2 cellular contexts compared by ENCODE assay signal in the genomic region with DNA sequence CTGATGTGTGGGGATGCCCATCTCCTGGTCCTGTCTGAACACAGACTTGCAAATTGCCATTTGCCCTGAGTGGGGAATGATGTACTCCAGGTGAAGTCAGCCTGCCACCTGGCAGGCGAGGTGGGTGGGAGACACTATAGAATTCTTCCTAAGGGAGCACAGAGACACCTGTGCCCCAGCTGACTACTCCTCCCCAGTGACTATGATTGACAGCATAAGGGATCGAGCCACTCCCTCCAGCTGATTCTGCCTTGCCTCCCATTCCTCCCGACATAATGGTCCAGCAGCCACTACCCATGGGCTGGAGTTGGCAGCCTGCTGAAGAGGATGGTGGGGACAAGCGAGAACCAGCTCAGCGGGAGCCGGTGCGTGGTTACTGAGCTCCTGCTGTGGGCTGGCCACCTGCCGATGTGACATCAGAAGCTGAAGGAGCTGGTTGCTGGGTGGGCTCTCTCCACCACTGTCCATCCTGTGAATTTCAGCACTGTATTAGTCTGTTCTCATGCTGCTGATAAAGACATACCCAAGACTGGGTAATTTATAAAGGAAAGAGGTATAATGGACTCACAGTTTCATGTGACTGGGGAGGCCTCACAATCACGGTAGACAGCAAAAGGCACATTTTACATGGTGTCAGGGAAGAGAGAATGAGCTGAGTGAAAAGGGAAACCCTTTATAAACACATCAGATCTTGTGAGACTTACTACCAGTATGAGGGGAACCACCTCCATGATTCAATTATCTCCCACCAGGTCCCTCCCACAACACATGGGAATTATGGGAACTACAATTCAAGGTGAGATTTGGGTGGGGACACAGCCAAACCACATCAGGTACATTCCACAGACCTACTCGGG.
TF ChIP-seq lines count a peak whose summit lies in the region.

No MANE protein-coding gene starts in this region.

TF ChIP-seq in IMR-90, 13 proteins besides CTCF, POLR2A, EP300 and RAD21:
- TF ChIP-seq, protein P1, sequence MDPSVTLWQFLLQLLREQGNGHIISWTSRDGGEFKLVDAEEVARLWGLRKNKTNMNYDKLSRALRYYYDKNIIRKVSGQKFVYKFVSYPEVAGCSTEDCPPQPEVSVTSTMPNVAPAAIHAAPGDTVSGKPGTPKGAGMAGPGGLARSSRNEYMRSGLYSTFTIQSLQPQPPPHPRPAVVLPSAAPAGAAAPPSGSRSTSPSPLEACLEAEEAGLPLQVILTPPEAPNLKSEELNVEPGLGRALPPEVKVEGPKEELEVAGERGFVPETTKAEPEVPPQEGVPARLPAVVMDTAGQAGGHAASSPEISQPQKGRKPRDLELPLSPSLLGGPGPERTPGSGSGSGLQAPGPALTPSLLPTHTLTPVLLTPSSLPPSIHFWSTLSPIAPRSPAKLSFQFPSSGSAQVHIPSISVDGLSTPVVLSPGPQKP (IDR thresholded peaks at IDR 0.05; ENCODE audit: borderline replicate concordance, low read depth, low read length) = no peak
- TF ChIP-seq NFE2L2 (IDR thresholded peaks at IDR 0.05; ENCODE audit: low read depth, low read length) = no peak
- TF ChIP-seq BHLHE40 (IDR thresholded peaks at IDR 0.05; ENCODE audit: low read depth, low read length) = no peak
- TF ChIP-seq CEBPB (IDR thresholded peaks at IDR 0.05; ENCODE audit: low read depth, low read length) = no peak
- TF ChIP-seq SMC3 (IDR thresholded peaks at IDR 0.05; ENCODE audit: low read depth, low read length) = no peak
- TF ChIP-seq MAFK (IDR thresholded peaks at IDR 0.05; ENCODE audit: low read depth, low read length) = no peak
- TF ChIP-seq RCOR1 (IDR thresholded peaks at IDR 0.05; ENCODE audit: insufficient replicate concordance, low read length) = no peak

TF ChIP-seq in HepG2, 621 proteins besides CTCF, POLR2A, EP300 and RAD21:
- TF ChIP-seq SNRNP70 (IDR thresholded peaks at IDR 0.05; ENCODE audit: low read depth, low read length) = no peak
- no peak for TF ChIP-seq ZNF12 (CRISPR knock-in tag; IDR thresholded peaks at IDR 0.05)
- TF ChIP-seq, protein P2, sequence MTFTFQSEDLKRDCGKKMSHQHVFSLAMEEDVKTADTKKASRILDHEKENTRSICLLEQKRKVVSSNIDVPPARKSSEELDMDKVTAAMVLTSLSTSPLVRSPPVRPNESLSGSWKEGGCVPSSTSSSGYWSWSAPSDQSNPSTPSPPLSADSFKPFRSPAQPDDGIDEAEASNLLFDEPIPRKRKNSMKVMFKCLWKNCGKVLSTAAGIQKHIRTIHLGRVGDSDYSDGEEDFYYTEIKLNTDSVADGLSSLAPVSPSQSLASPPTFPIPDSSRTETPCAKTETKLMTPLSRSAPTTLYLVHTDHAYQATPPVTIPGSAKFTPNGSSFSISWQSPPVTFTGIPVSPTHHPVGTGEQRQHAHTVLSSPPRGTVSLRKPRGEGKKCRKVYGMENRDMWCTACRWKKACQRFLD (CRISPR knock-in tag; IDR thresholded peaks at IDR 0.05; ENCODE audit: borderline replicate concordance) = no peak
- no peak for TF ChIP-seq SP4 (CRISPR knock-in tag; IDR thresholded peaks at IDR 0.05)
- no peak for TF ChIP-seq ZNF343 (CRISPR knock-in tag; IDR thresholded peaks at IDR 0.05)
- no peak for TF ChIP-seq THAP11 (CRISPR knock-in tag; IDR thresholded peaks at IDR 0.05)
- TF ChIP-seq ARNT (IDR thresholded peaks at IDR 0.05) = no peak
- TF ChIP-seq PAF1 (CRISPR knock-in tag; IDR thresholded peaks at IDR 0.05) = no peak
- TF ChIP-seq KLF13 (CRISPR knock-in tag; IDR thresholded peaks at IDR 0.05) = no peak
- TF ChIP-seq ZNF780A (CRISPR knock-in tag; IDR thresholded peaks at IDR 0.05) = no peak
- TF ChIP-seq, protein P3, sequence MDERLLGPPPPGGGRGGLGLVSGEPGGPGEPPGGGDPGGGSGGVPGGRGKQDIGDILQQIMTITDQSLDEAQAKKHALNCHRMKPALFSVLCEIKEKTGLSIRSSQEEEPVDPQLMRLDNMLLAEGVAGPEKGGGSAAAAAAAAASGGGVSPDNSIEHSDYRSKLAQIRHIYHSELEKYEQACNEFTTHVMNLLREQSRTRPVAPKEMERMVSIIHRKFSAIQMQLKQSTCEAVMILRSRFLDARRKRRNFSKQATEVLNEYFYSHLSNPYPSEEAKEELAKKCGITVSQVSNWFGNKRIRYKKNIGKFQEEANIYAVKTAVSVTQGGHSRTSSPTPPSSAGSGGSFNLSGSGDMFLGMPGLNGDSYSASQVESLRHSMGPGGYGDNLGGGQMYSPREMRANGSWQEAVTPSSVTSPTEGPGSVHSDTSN (CRISPR knock-in tag; IDR thresholded peaks at IDR 0.05) = peak; percentile 54; the same call in 1 of the 2 replicates
- TF ChIP-seq, protein P4, sequence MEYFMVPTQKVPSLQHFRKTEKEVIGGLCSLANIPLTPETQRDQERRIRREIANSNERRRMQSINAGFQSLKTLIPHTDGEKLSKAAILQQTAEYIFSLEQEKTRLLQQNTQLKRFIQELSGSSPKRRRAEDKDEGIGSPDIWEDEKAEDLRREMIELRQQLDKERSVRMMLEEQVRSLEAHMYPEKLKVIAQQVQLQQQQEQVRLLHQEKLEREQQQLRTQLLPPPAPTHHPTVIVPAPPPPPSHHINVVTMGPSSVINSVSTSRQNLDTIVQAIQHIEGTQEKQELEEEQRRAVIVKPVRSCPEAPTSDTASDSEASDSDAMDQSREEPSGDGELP (IDR thresholded peaks at IDR 0.05; ENCODE audit: borderline replicate concordance, low read depth) = peak; percentile 11; the same call in 1 of the 2 replicates
- no peak for TF ChIP-seq SAP130 (CRISPR knock-in tag; IDR thresholded peaks at IDR 0.05; ENCODE audit: low read depth)
- no peak for TF ChIP-seq MBNL3 (CRISPR knock-in tag; conservative IDR thresholded peaks at IDR 0.05)
- TF ChIP-seq NFRKB (IDR thresholded peaks at IDR 0.05) = no peak
- TF ChIP-seq RBFOX2 (IDR thresholded peaks at IDR 0.05; ENCODE audit: low read depth, low read length) = no peak
- peak; percentile 54 for TF ChIP-seq ZNF263 (CRISPR knock-in tag; IDR thresholded peaks at IDR 0.05)
- TF ChIP-seq, protein P5, sequence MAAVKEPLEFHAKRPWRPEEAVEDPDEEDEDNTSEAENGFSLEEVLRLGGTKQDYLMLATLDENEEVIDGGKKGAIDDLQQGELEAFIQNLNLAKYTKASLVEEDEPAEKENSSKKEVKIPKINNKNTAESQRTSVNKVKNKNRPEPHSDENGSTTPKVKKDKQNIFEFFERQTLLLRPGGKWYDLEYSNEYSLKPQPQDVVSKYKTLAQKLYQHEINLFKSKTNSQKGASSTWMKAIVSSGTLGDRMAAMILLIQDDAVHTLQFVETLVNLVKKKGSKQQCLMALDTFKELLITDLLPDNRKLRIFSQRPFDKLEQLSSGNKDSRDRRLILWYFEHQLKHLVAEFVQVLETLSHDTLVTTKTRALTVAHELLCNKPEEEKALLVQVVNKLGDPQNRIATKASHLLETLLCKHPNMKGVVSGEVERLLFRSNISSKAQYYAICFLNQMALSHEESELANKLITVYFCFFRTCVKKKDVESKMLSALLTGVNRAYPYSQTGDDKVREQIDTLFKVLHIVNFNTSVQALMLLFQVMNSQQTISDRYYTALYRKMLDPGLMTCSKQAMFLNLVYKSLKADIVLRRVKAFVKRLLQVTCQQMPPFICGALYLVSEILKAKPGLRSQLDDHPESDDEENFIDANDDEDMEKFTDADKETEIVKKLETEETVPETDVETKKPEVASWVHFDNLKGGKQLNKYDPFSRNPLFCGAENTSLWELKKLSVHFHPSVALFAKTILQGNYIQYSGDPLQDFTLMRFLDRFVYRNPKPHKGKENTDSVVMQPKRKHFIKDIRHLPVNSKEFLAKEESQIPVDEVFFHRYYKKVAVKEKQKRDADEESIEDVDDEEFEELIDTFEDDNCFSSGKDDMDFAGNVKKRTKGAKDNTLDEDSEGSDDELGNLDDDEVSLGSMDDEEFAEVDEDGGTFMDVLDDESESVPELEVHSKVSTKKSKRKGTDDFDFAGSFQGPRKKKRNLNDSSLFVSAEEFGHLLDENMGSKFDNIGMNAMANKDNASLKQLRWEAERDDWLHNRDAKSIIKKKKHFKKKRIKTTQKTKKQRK (IDR thresholded peaks at IDR 0.05; ENCODE audit: low read length) = no peak
- TF ChIP-seq, protein P6, sequence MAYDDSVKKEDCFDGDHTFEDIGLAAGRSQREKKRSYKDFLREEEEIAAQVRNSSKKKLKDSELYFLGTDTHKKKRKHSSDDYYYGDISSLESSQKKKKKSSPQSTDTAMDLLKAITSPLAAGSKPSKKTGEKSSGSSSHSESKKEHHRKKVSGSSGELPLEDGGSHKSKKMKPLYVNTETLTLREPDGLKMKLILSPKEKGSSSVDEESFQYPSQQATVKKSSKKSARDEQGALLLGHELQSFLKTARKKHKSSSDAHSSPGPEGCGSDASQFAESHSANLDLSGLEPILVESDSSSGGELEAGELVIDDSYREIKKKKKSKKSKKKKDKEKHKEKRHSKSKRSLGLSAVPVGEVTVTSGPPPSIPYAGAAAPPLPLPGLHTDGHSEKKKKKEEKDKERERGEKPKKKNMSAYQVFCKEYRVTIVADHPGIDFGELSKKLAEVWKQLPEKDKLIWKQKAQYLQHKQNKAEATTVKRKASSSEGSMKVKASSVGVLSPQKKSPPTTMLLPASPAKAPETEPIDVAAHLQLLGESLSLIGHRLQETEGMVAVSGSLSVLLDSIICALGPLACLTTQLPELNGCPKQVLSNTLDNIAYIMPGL (CRISPR knock-in tag; IDR thresholded peaks at IDR 0.05; ENCODE audit: borderline replicate concordance in 1 of 2, low read depth in 1 of 2) = no peak
